9 cellular contexts compared by ENCODE assay signal in genomic region chr18:48782381-48782841, GRCh38.
DNase-seq lines count a peak whose midpoint lies in the region; ATAC-seq and TF ChIP-seq lines count a peak whose summit lies in the region.
"Had no signal": no experiment of that assay in that cellular context is flagged by ENCODE, and none has a peak within 500 bp of the region (broad histone marks: within the 10 kb centered on the region; RNA-seq: fewer than 3 reads in every experiment).

No MANE protein-coding gene starts in this region.

- H3K4me1 ChIP-seq in neuronal stem cell (ENCODE audit: control insufficient read depth in 2 of 2, insufficient read depth in 1 of 2, low read depth in 1 of 2, low read length in 2 of 2) (peaks cover 23 to 44% of the 10 kb centered on the region in 2 donors), upper lobe of right lung (peaks cover 77% of the 10 kb centered on the region)

- no peak overlapping the region for H3K4ac ChIP-seq in neuronal stem cell (ENCODE audit: low read length)

- peak overlapping the region; percentile 59 for H3K27ac Mint-ChIP-seq in T-helper 17 cell

- peak overlapping the region; percentile 42 for H3K18ac ChIP-seq in neuronal stem cell (ENCODE audit: low read length)

- H2AK5ac ChIP-seq in neuronal stem cell (ENCODE audit: low read depth, low read length): no peak overlapping the region

- H2BK120ac ChIP-seq in neuronal stem cell (ENCODE audit: low read depth, low read length): no peak overlapping the region

- no peak overlapping the region for H2AFZ ChIP-seq in neuronal stem cell (ENCODE audit: low read length)

- H3K4me1 Mint-ChIP-seq in T-helper 17 cell: peaks cover 28% of the 10 kb centered on the region

- H2BK12ac ChIP-seq in neuronal stem cell (ENCODE audit: low read length): no peak overlapping the region

- no peak overlapping the region for H3K23ac ChIP-seq in neuronal stem cell (ENCODE audit: low read depth, low read length, poor library complexity)

- H3K4me3 ChIP-seq in neuronal stem cell (ENCODE audit: low read length in 2 of 2) (no peak overlapping the region), upper lobe of right lung (no peak overlapping the region)

- no peak overlapping the region for H4K91ac ChIP-seq in neuronal stem cell (ENCODE audit: low read depth, low read length, poor library complexity)

- ATAC-seq in T-helper 17 cell (no peak), Right ventricle myocardium superior (ENCODE audit: poor library complexity) (peak; percentile 71), upper lobe of right lung (peak; percentile 14), GM21723 (IDR thresholded peaks at IDR 0.05; ENCODE audit: unreplicated experiment) (no peak)
- ATAC-seq: HCT116 had no signal

- DNase-seq in T-helper 17 cell (no peak), Right ventricle myocardium superior (peak; percentile 75), neuronal stem cell (ENCODE audit: low spot score) (no peak), upper lobe of right lung (peak; percentile 77), GM19240 (ENCODE audit: insufficient read length, low spot score) (no peak), GOT3 (lab: John Stamatoyannopoulos, UW) (no peak)
- DNase-seq: DMS53 had no signal

- no peaks in the 10 kb centered on the region for H3K9me3 ChIP-seq in T-helper 17 cell (ENCODE audit: control insufficient read depth, low read length, poor library complexity, severe bottlenecking)
- H3K9me3 ChIP-seq in neuronal stem cell (replicated peaks in 1 of 2; ENCODE audit: control insufficient read depth in 2 of 2, insufficient read depth in 1 of 2, low read depth in 1 of 2, low read length in 2 of 2): no peaks in the 10 kb centered on the region
- no peaks in the 10 kb centered on the region for H3K9me3 ChIP-seq in upper lobe of right lung

- H3K4me2 ChIP-seq in neuronal stem cell (ENCODE audit: insufficient read depth, low read length, poor library complexity, severe bottlenecking): no peak overlapping the region

- H2BK15ac ChIP-seq in neuronal stem cell (ENCODE audit: low read length): peak overlapping the region; percentile 23

- no peaks in the 10 kb centered on the region for H3K79me1 ChIP-seq in neuronal stem cell (ENCODE audit: low read depth, low read length)

- TF ChIP-seq CTCF in upper lobe of right lung (IDR thresholded peaks at IDR 0.05): no peak

- H3K14ac ChIP-seq in neuronal stem cell (ENCODE audit: low read length): peak overlapping the region; percentile 72

- WGBS in neuronal stem cell (ENCODE audit: extremely low coverage in 2 of 2, insufficient read length in 2 of 2, insufficient replicate concordance in 1 of 2), 2 donors: no CpG with 5 or more reads among the region's 10 CpGs

- H3K36me3 Mint-ChIP-seq in T-helper 17 cell (ENCODE audit: low read depth): peaks cover 2% of the 10 kb centered on the region

- H4K8ac ChIP-seq in neuronal stem cell (ENCODE audit: low read depth, low read length): no peak overlapping the region

- no peak overlapping the region for H3K27ac ChIP-seq in neuronal stem cell (replicated peaks; ENCODE audit: low read length)
- peak overlapping the region; percentile 90 for H3K27ac ChIP-seq in upper lobe of right lung

- H3K36me3 ChIP-seq in neuronal stem cell (replicated peaks in 1 of 2; ENCODE audit: control insufficient read depth in 2 of 2, insufficient read depth in 2 of 2, low read length in 2 of 2) (no peaks in the 10 kb centered on the region), upper lobe of right lung (no peaks in the 10 kb centered on the region)

- no peak overlapping the region for H3K4me3 Mint-ChIP-seq in T-helper 17 cell

- H3K27me3 ChIP-seq in neuronal stem cell (ENCODE audit: control insufficient read depth in 3 of 3, insufficient read depth in 3 of 3, low read depth in 1 of 3, low read length in 3 of 3) (no peaks in the 10 kb centered on the region), upper lobe of right lung (no peaks in the 10 kb centered on the region)

- no peak overlapping the region for H3K9ac ChIP-seq in neuronal stem cell (ENCODE audit: low read depth, low read length, poor library complexity)

- H3K27me3 Mint-ChIP-seq in T-helper 17 cell: no peaks in the 10 kb centered on the region

- H2BK5ac ChIP-seq in neuronal stem cell (ENCODE audit: low read length): peak overlapping the region; percentile 6

- intact Hi-C loops in Right ventricle myocardium superior (cut with DNase I): loop anchor here (5.0 to 10.0 kb wide), 2 partner anchors 108 to 165 kb away; no protein-coding TSS in a partner anchor
- intact Hi-C loops in upper lobe of right lung (cut with DNase I): no loop called here

Comparison
In these comparisons a context has a peak if more than half of its experiments do, and no peak if none do; other contexts are left out.
1. ATAC-seq: peak in Right ventricle myocardium superior (single experiment) and upper lobe of right lung (single experiment); none in T-helper 17 cell (single experiment) and GM21723 (single experiment).
2. DNase-seq: peak in Right ventricle myocardium superior (single experiment) and upper lobe of right lung (single experiment); none in T-helper 17 cell (0 of 3), neuronal stem cell (single experiment), GM19240 (single experiment) and GOT3 (single experiment).